Comparison of ENCODE assay signal across 1 cellular context in genomic region chr2:33491685-33492084, GRCh38.
TF ChIP-seq lines count a peak whose summit lies in the region.

No MANE protein-coding gene starts in this region.

TF ChIP-seq in GM12878, 131 proteins besides CTCF, POLR2A, EP300 and RAD21:
- no peak for TF ChIP-seq ZSCAN29 (IDR thresholded peaks at IDR 0.05)
- peak; percentile 87 for TF ChIP-seq REST (IDR thresholded peaks at IDR 0.05; ENCODE audit: low read depth, low read length)
